Comparison of ENCODE assay signal across 14 cellular contexts in genomic region chr4:152032722-152033131, GRCh38.
A peak's percentile ranks its signal among the peaks of the same experiment; 100 is the strongest.
DNase-seq lines count a peak whose midpoint lies in the region; ATAC-seq, FAIRE-seq and TF ChIP-seq lines count a peak whose summit lies in the region.
"Had no signal": no experiment of that assay in that cellular context is flagged by ENCODE, and none has a peak within 500 bp of the region (broad histone marks: within the 10 kb centered on the region; RNA-seq: fewer than 3 reads in every experiment).

No MANE protein-coding gene starts in this region.

- H3K9me3 ChIP-seq in astrocyte (ENCODE audit: insufficient read depth, low read depth, low read length) (no peaks in the 10 kb centered on the region), gastrocnemius medialis (no peaks in the 10 kb centered on the region)

- no peak for TF ChIP-seq POLR2A in gastrocnemius medialis (IDR thresholded peaks at IDR 0.05)

- H3K36me3 Mint-ChIP-seq in astrocyte (ENCODE audit: low read depth, unreplicated experiment) (no peaks in the 10 kb centered on the region), immature natural killer cell (no peaks in the 10 kb centered on the region)

- H3K4me3 Mint-ChIP-seq in astrocyte (ENCODE audit: unreplicated experiment): no peak overlapping the region
- no peak overlapping the region for H3K4me3 Mint-ChIP-seq in immature natural killer cell
- H3K4me3 Mint-ChIP-seq: activated CD4-positive, alpha-beta memory T cell treated with anti-CD3 and anti-CD28 coated beads, Interleukin-2, amount 10 ng/mL, durations not matched to agents 7 days and 5 days; nephron progenitor cell had no signal

- H3K27me3 Mint-ChIP-seq in astrocyte (ENCODE audit: low read depth, unreplicated experiment) (peaks cover 2% of the 10 kb centered on the region), immature natural killer cell (ENCODE audit: low read depth in 3 of 3) (peaks cover 0 to 3% (median 0%) of the 10 kb centered on the region in 3 donors)

- ATAC-seq in left cardiac atrium: peak; percentile 70 to 76
- peak; percentile 68 to 84 for ATAC-seq in gastrocnemius medialis
- no peak for ATAC-seq in GM18520 (IDR thresholded peaks at IDR 0.05; ENCODE audit: unreplicated experiment)

- in situ Hi-C loops in gastrocnemius medialis (cut with MboI; ENCODE audit: low sequenced_read_pairs in 4 of 4): no loop called here

- peaks cover 3% of the 10 kb centered on the region for H3K9me3 Mint-ChIP-seq in astrocyte (ENCODE audit: unreplicated experiment)
- no peaks in the 10 kb centered on the region for H3K9me3 Mint-ChIP-seq in immature natural killer cell

- H3K4me3 ChIP-seq in astrocyte (ENCODE audit: insufficient read depth, low read depth, low read length) (no peak overlapping the region), gastrocnemius medialis (no peak overlapping the region)

- no peak overlapping the region for H3K4me2 ChIP-seq in astrocyte (ENCODE audit: low read length)

- no peak overlapping the region for H3K27ac Mint-ChIP-seq in astrocyte (ENCODE audit: unreplicated experiment)
- no peak overlapping the region for H3K27ac Mint-ChIP-seq in immature natural killer cell
- H3K27ac Mint-ChIP-seq: activated CD4-positive, alpha-beta memory T cell treated with anti-CD3 and anti-CD28 coated beads, Interleukin-2, amount 10 ng/mL, durations not matched to agents 7 days and 5 days; nephron progenitor cell had no signal

- no peaks in the 10 kb centered on the region for H3K4me1 Mint-ChIP-seq in astrocyte (ENCODE audit: low read depth, unreplicated experiment)
- peaks cover 3 to 6% of the 10 kb centered on the region in 2 donors for H3K4me1 Mint-ChIP-seq in immature natural killer cell
- H3K4me1 Mint-ChIP-seq: activated CD4-positive, alpha-beta memory T cell treated with anti-CD3 and anti-CD28 coated beads, Interleukin-2, amount 10 ng/mL, durations not matched to agents 7 days and 5 days had no signal

- no peak overlapping the region for H2AFZ ChIP-seq in astrocyte (ENCODE audit: low read depth, low read length)

- intact Hi-C loops in left cardiac atrium (cut with DNase I): loop anchor here in 1 of 2 donors (5.0 to 10.0 kb wide), 2 partner anchors 35 to 352 kb away; no protein-coding TSS in a partner anchor
- intact Hi-C loops in gastrocnemius medialis (cut with DNase I; ENCODE audit: low total_unique reads): no loop called here

- H3K27me3 ChIP-seq in astrocyte (ENCODE audit: insufficient read depth, low read length) (peaks cover 5% of the 10 kb centered on the region), gastrocnemius medialis (no peaks in the 10 kb centered on the region)

- TF ChIP-seq CTCF in astrocyte (IDR thresholded peaks at IDR 0.05; ENCODE audit: insufficient read depth, low read depth, low read length) (no peak), gastrocnemius medialis (IDR thresholded peaks at IDR 0.05 in 4 of 5, conservative IDR thresholded peaks at IDR 0.05 in 1 of 5) (no peak)

- H3K79me2 ChIP-seq in astrocyte (ENCODE audit: insufficient read depth, low read length): no peaks in the 10 kb centered on the region

- no peak overlapping the region for H3K27ac ChIP-seq in astrocyte (ENCODE audit: low read depth, low read length)
- peak overlapping the region in 2 of 4 donors; percentile 29 to 42 for H3K27ac ChIP-seq in gastrocnemius medialis
- H3K27ac ChIP-seq: C4-2B had no signal

- H3K9ac ChIP-seq in astrocyte (ENCODE audit: low read length): no peak overlapping the region

- peak; percentile 86 for FAIRE-seq in astrocyte (lab: Jason Lieb, UNC)
- FAIRE-seq: kidney had no signal

- no peaks in the 10 kb centered on the region for H3K4me1 ChIP-seq in astrocyte (ENCODE audit: insufficient read depth, low read length)
- H3K4me1 ChIP-seq in gastrocnemius medialis: peaks cover 5 to 13% of the 10 kb centered on the region in 2 donors

- no peaks in the 10 kb centered on the region for H4K20me1 ChIP-seq in astrocyte (ENCODE audit: insufficient read depth, low read length)

- DNase-seq in ELR (ENCODE audit: low read depth): peak; percentile 71
- DNase-seq in astrocyte (ENCODE audit: low read depth): peak; percentile 89
- no peak for DNase-seq in left cardiac atrium
- DNase-seq in gastrocnemius medialis: peak; percentile 11 to 19
- DNase-seq in ureter (ENCODE audit: low spot score): no peak
- DNase-seq in immature natural killer cell: no peak
- DNase-seq in activated CD4-positive, alpha-beta T cell treated with anti-CD3 and anti-CD28 coated beads, Interleukin-2, amount 50 U/mL, for 48 hours: no peak
- DNase-seq: activated CD4-positive, alpha-beta memory T cell treated with anti-CD3 and anti-CD28 coated beads, Interleukin-2, amount 10 ng/mL, durations not matched to agents 7 days and 5 days; activated gamma-delta T cell treated with Interleukin-2 at 50 U/mL for 16 hours; GDM1; kidney; nephron progenitor cell had no signal

- H3K36me3 ChIP-seq in astrocyte (ENCODE audit: insufficient read depth, low read length): no peaks in the 10 kb centered on the region
- no peaks in the 10 kb centered on the region for H3K36me3 ChIP-seq in gastrocnemius medialis

Comparison
In these comparisons a context has a peak if more than half of its experiments do, and no peak if none do; other contexts are left out.
1. DNase-seq: peak in ELR (single experiment), astrocyte (single experiment) and gastrocnemius medialis (2 of 2); none in left cardiac atrium (single experiment), ureter (single experiment), immature natural killer cell (0 of 3) and activated CD4-positive, alpha-beta T cell treated with anti-CD3 and anti-CD28 coated beads, Interleukin-2, amount 50 U/mL, for 48 hours (0 of 2).